Comparison of ENCODE assay signal across 1 cellular context in the genomic region with DNA sequence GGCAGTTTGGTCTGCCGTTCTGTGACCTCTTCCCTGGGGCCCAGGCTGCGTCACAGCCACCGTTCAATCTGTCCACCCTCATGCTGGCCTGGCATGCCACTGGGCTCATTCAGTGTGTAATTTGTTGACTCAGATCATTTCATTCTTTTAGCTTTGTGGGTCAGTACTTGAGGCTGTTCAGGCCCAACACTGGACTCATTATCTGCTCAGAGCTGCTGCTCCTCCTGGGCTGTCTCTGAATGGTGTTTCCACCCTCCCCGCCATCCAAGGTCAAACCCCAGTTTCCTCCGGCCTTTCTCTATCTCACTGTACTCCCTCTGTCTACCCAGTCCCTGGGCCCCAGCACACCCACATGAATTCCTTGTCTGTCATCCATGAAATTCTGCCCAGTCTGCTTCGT.
TF ChIP-seq lines count a peak whose summit lies in the region.

No MANE protein-coding gene starts in this region.

TF ChIP-seq in H1, 55 proteins besides CTCF, POLR2A, EP300 and RAD21 (continued from another document):
- TF ChIP-seq RNF2 (IDR thresholded peaks at IDR 0.05; ENCODE audit: borderline replicate concordance, low read depth, low read length, missing control alignments, poor library complexity, severe bottlenecking), result no peak
- TF ChIP-seq JUN (IDR thresholded peaks at IDR 0.05; ENCODE audit: low read depth, low read length), result no peak
- no peak for TF ChIP-seq TAF7 (optimal IDR thresholded peaks at IDR 0.05; ENCODE audit: borderline replicate concordance, low read depth, low read length)
- TF ChIP-seq ATF3 (IDR thresholded peaks at IDR 0.05; ENCODE audit: insufficient read depth, low read depth, low read length), result no peak
- TF ChIP-seq TCF12 (IDR thresholded peaks at IDR 0.05; ENCODE audit: low read depth, low read length), result no peak
- no peak for TF ChIP-seq ATF2 (IDR thresholded peaks at IDR 0.05; ENCODE audit: low read length)
- TF ChIP-seq, protein P1, sequence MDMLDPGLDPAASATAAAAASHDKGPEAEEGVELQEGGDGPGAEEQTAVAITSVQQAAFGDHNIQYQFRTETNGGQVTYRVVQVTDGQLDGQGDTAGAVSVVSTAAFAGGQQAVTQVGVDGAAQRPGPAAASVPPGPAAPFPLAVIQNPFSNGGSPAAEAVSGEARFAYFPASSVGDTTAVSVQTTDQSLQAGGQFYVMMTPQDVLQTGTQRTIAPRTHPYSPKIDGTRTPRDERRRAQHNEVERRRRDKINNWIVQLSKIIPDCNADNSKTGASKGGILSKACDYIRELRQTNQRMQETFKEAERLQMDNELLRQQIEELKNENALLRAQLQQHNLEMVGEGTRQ (IDR thresholded peaks at IDR 0.05; ENCODE audit: low read length), result no peak
- no peak for TF ChIP-seq GTF2F1 (IDR thresholded peaks at IDR 0.05; ENCODE audit: borderline replicate concordance, low read depth, low read length)
- TF ChIP-seq JUND (IDR thresholded peaks at IDR 0.05; ENCODE audit: low read length), result no peak
- TF ChIP-seq SUZ12 (IDR thresholded peaks at IDR 0.05; ENCODE audit: low read length), result no peak
- no peak for TF ChIP-seq EGR1 (IDR thresholded peaks at IDR 0.05; ENCODE audit: borderline replicate concordance, low read depth, low read length)
